Comparison of ENCODE assay signal across 6 cellular contexts in genomic region chr19:2266183-2266993, GRCh38. TPM values are rescaled to one million over a fixed set of nuclear protein-coding genes. Genes with fewer than 3 reads are reported as not detected.
A peak's percentile ranks its signal among the peaks of the same experiment; 100 is the strongest.
DNase-seq lines count a peak whose midpoint lies in the region; ATAC-seq, FAIRE-seq and TF ChIP-seq lines count a peak whose summit lies in the region.

No MANE protein-coding gene starts in this region.

- H3K36me3 ChIP-seq in OCI-LY3 (replicated peaks; ENCODE audit: low read depth, low read length), result peaks cover 14% of the 10 kb centered on the region

- peaks cover 25% of the 10 kb centered on the region for H3K36me3 Mint-ChIP-seq in stimulated activated effector memory CD8-positive, alpha-beta T cell treated with anti-CD3 and anti-CD28 coated beads, Interleukin-12 subunit alpha, Interleukin-12 subunit beta, amount 100 ng/mL, for 72 hours

- no peak for DNase-seq in GM12892 (ENCODE audit: insufficient read length)
- DNase-seq in fibroblast of mammary gland (ENCODE audit: low read depth), result peak; percentile 82
- DNase-seq in stimulated activated effector memory CD8-positive, alpha-beta T cell treated with anti-CD3 and anti-CD28 coated beads, Interleukin-12 subunit alpha, Interleukin-12 subunit beta, amount 100 ng/mL, for 72 hours (ENCODE audit: low spot score in 2 of 2), result no peak
- DNase-seq in frontal cortex (ENCODE audit: low spot score in 2 of 2), result no peak

- no peak overlapping the region for H3K4me3 Mint-ChIP-seq in stimulated activated effector memory CD8-positive, alpha-beta T cell treated with anti-CD3 and anti-CD28 coated beads, Interleukin-12 subunit alpha, Interleukin-12 subunit beta, amount 100 ng/mL, for 72 hours

- H3K27ac ChIP-seq in OCI-LY3 (ENCODE audit: low read length), result peak overlapping the region; percentile 1; the same call in 1 of the 2 replicates

- peak overlapping the region; percentile 34; the same call in 1 of the 2 replicates for H3K9ac ChIP-seq in OCI-LY3 (ENCODE audit: low read length)

- peak overlapping the region; percentile 68 for H3K27ac Mint-ChIP-seq in stimulated activated effector memory CD8-positive, alpha-beta T cell treated with anti-CD3 and anti-CD28 coated beads, Interleukin-12 subunit alpha, Interleukin-12 subunit beta, amount 100 ng/mL, for 72 hours

- H3K9me3 ChIP-seq in OCI-LY3 (ENCODE audit: insufficient read depth, low read length), result no peaks in the 10 kb centered on the region

- no peak for ATAC-seq in stimulated activated effector memory CD8-positive, alpha-beta T cell treated with anti-CD3 and anti-CD28 coated beads, Interleukin-12 subunit alpha, Interleukin-12 subunit beta, amount 100 ng/mL, for 72 hours
- no peak for ATAC-seq in HG02759 (IDR thresholded peaks at IDR 0.05; ENCODE audit: unreplicated experiment)

- peak overlapping the region; percentile 59 for H3K4me2 ChIP-seq in OCI-LY3 (ENCODE audit: low read length)

- H2AFZ ChIP-seq in OCI-LY3 (ENCODE audit: low read depth, low read length), result peak overlapping the region; percentile 82; the same call in 1 of the 2 replicates

- H3K27me3 ChIP-seq in OCI-LY3 (ENCODE audit: low read depth, low read length), result no peaks in the 10 kb centered on the region

- no peaks in the 10 kb centered on the region for H3K9me3 Mint-ChIP-seq in stimulated activated effector memory CD8-positive, alpha-beta T cell treated with anti-CD3 and anti-CD28 coated beads, Interleukin-12 subunit alpha, Interleukin-12 subunit beta, amount 100 ng/mL, for 72 hours

- peak overlapping the region; percentile 32 for H3K4me3 ChIP-seq in OCI-LY3 (ENCODE audit: low read length)
- H3K4me3 ChIP-seq in fibroblast of mammary gland (ENCODE audit: control insufficient read depth, low read depth, low read length), result no peak overlapping the region

- peaks cover 36% of the 10 kb centered on the region for H3K4me1 ChIP-seq in OCI-LY3 (ENCODE audit: low read length)

- H3K79me2 ChIP-seq in OCI-LY3 (ENCODE audit: low read length), result peaks cover 24% of the 10 kb centered on the region

- H4K20me1 ChIP-seq in OCI-LY3 (ENCODE audit: insufficient read depth, low read length), result peaks cover 18% of the 10 kb centered on the region

- FAIRE-seq in GM12892 (lab: Jason Lieb, UNC) (peak; percentile 97), frontal cortex (lab: Jason Lieb, UNC) (no peak)

- H3K4me1 Mint-ChIP-seq in stimulated activated effector memory CD8-positive, alpha-beta T cell treated with anti-CD3 and anti-CD28 coated beads, Interleukin-12 subunit alpha, Interleukin-12 subunit beta, amount 100 ng/mL, for 72 hours, result peaks cover 9% of the 10 kb centered on the region

- TF ChIP-seq CTCF in OCI-LY3 (IDR thresholded peaks at IDR 0.05; ENCODE audit: low read depth, low read length) (no peak), fibroblast of mammary gland (conservative IDR thresholded peaks at IDR 0.05; ENCODE audit: control insufficient read depth, insufficient read depth, low read depth, low read length) (no peak)

- peak; percentile 44; the same call in 1 of the 2 replicates for TF ChIP-seq POLR2A in GM12892 (IDR thresholded peaks at IDR 0.05; ENCODE audit: low read depth, low read length)

RNA-seq across cellular contexts. Expression of gene JSRP1, which starts 10.2 kb away (rescaled TPM):
- polyA plus RNA-seq in GM12892 (2012; ENCODE audit: missing spikeins), result 0.64 TPM
- total RNA-seq in frontal cortex, result 2.0 TPM

RNA-seq across cellular contexts. Expression of gene PEAK3, which starts 15.6 kb away (rescaled TPM):
- polyA plus RNA-seq in GM12892 (2012; ENCODE audit: missing spikeins), result 0.85 TPM
- under 0.01 TPM for total RNA-seq in frontal cortex

RNA-seq across cellular contexts. Expression of gene AMH, which starts 17.3 kb away (rescaled TPM):
- polyA plus RNA-seq in GM12892 (2012; ENCODE audit: missing spikeins), result not detected
- 0.82 TPM for total RNA-seq in frontal cortex

RNA-seq across cellular contexts. Expression of gene SF3A2, which starts 29.8 kb away (rescaled TPM):
- 15.6 TPM for polyA plus RNA-seq in GM12892 (2012; ENCODE audit: missing spikeins)
- 23.2 TPM for total RNA-seq in frontal cortex

RNA-seq across cellular contexts. Expression of gene PLEKHJ1, which starts 30.3 kb away (rescaled TPM):
- polyA plus RNA-seq in GM12892 (2012; ENCODE audit: missing spikeins), result 41.7 TPM
- 40.8 TPM for total RNA-seq in frontal cortex
